10 cellular contexts compared by ENCODE assay signal in genomic region chr10:48364659-48365405, GRCh38. TPM values are rescaled to one million over a fixed set of nuclear protein-coding genes. Genes with fewer than 3 reads are reported as not detected.
A peak's percentile ranks its signal among the peaks of the same experiment; 100 is the strongest.
DNase-seq lines count a peak whose midpoint lies in the region; ATAC-seq and TF ChIP-seq lines count a peak whose summit lies in the region.
"Had no signal": no experiment of that assay in that cellular context is flagged by ENCODE, and none has a peak within 500 bp of the region (broad histone marks: within the 10 kb centered on the region; RNA-seq: fewer than 3 reads in every experiment).

No MANE protein-coding gene starts in this region.

- TF ChIP-seq EP300 in ovary (IDR thresholded peaks at IDR 0.05) = no peak

- H3K36me3 ChIP-seq in ovary = no peaks in the 10 kb centered on the region

- 12 to 36% (median 21%) methylated on average over 3 of the region's 3 CpGs for WGBS in ovary, 3 donors

- H3K36me3 Mint-ChIP-seq in T-helper 2 cell treated with Interferon-gamma antibody and Interleukin-4, amounts not matched to agents 5 μg/mL and 100 μg/mL, for 36 hours (ENCODE audit: low read depth) = peaks cover 1% of the 10 kb centered on the region

- no peak overlapping the region for H3K27ac Mint-ChIP-seq in T-helper 2 cell treated with Interferon-gamma antibody and Interleukin-4, amounts not matched to agents 5 μg/mL and 100 μg/mL, for 36 hours

- H3K4me1 Mint-ChIP-seq in T-helper 2 cell treated with Interferon-gamma antibody and Interleukin-4, amounts not matched to agents 5 μg/mL and 100 μg/mL, for 36 hours (ENCODE audit: low read depth) = peaks cover 11% of the 10 kb centered on the region

- no peak overlapping the region for H3K27ac ChIP-seq in ovary

- ATAC-seq in HG03039 (IDR thresholded peaks at IDR 0.05; ENCODE audit: unreplicated experiment) = no peak
- ATAC-seq in GM21390 (IDR thresholded peaks at IDR 0.05; ENCODE audit: unreplicated experiment) = no peak
- ATAC-seq: GM12878 had no signal

- TF ChIP-seq CTCF in fibroblast of mammary gland (conservative IDR thresholded peaks at IDR 0.05; ENCODE audit: control insufficient read depth, insufficient read depth, low read depth, low read length) = no peak
- TF ChIP-seq CTCF in ovary (IDR thresholded peaks at IDR 0.05) = no peak

- no peak overlapping the region for H3K4me3 Mint-ChIP-seq in T-helper 2 cell treated with Interferon-gamma antibody and Interleukin-4, amounts not matched to agents 5 μg/mL and 100 μg/mL, for 36 hours

- no peak overlapping the region for H3K4me3 ChIP-seq in fibroblast of mammary gland (ENCODE audit: control insufficient read depth, low read depth, low read length)
- H3K4me3 ChIP-seq in ovary = no peak overlapping the region
- H3K4me3 ChIP-seq: GM12878 had no signal

- H3K9me3 ChIP-seq in ovary = no peaks in the 10 kb centered on the region

- H3K9me3 Mint-ChIP-seq in T-helper 2 cell treated with Interferon-gamma antibody and Interleukin-4, amounts not matched to agents 5 μg/mL and 100 μg/mL, for 36 hours = no peaks in the 10 kb centered on the region

- H3K27me3 Mint-ChIP-seq in T-helper 2 cell treated with Interferon-gamma antibody and Interleukin-4, amounts not matched to agents 5 μg/mL and 100 μg/mL, for 36 hours (ENCODE audit: low read depth) = no peaks in the 10 kb centered on the region

- H3K4me1 ChIP-seq in ovary (ENCODE audit: insufficient read depth) = peaks cover 6% of the 10 kb centered on the region

- intact Hi-C loops in ovary (cut with DNase I) = loop anchor here in 2 of 4 donors (2.0 to 10.0 kb wide), 3 partner anchors 140 to 292 kb away; no protein-coding TSS in a partner anchor

- no peaks in the 10 kb centered on the region for H3K27me3 ChIP-seq in ovary

- no peak for TF ChIP-seq POLR2A in ovary (IDR thresholded peaks at IDR 0.05)

- peak; percentile 53 for DNase-seq in H4 (ENCODE audit: low spot score)
- peak; percentile 81 for DNase-seq in NCI-H69 (lab: John Stamatoyannopoulos, UW)
- peak; percentile 68 for DNase-seq in fibroblast of mammary gland (ENCODE audit: low read depth)
- peak; percentile 85 for DNase-seq in pulmonary artery endothelial cell (ENCODE audit: low read depth, low spot score)
- DNase-seq in T-helper 2 cell treated with Interferon-gamma antibody and Interleukin-4, amounts not matched to agents 5 μg/mL and 100 μg/mL, for 36 hours (ENCODE audit: low spot score) = no peak
- DNase-seq in ovary = no peak
- DNase-seq: NCI-H526 treated with DMSO at 0.1 percent for 48 hours had no signal

RNA-seq across cellular contexts. Expression of gene MAPK8, which starts 58.4 kb away (rescaled TPM):
- 68.7 and 71.1 TPM in 2 replicates for total RNA-seq in H4 (2014; rRNA removed; shearing (Covaris generic))
- total RNA-seq in pulmonary artery endothelial cell (46.9 and 58.4 TPM in 2 replicates), ovary (100 to 1,000 TPM in 1 of 7 donors, 10 to 100 TPM in 6; 51.2 to 110 (median 68.6) TPM)
- 10 to 100 TPM; 21.9 to 94.7 TPM for polyA plus RNA-seq in ovary

Comparison
In these comparisons a context has a peak if more than half of its experiments do, and no peak if none do; other contexts are left out.
1. DNase-seq: peak in H4 (single experiment), NCI-H69 (single experiment), fibroblast of mammary gland (single experiment) and pulmonary artery endothelial cell (single experiment); none in T-helper 2 cell treated with Interferon-gamma antibody and Interleukin-4, amounts not matched to agents 5 μg/mL and 100 μg/mL, for 36 hours (single experiment) and ovary (0 of 5).